In the genomic region with DNA sequence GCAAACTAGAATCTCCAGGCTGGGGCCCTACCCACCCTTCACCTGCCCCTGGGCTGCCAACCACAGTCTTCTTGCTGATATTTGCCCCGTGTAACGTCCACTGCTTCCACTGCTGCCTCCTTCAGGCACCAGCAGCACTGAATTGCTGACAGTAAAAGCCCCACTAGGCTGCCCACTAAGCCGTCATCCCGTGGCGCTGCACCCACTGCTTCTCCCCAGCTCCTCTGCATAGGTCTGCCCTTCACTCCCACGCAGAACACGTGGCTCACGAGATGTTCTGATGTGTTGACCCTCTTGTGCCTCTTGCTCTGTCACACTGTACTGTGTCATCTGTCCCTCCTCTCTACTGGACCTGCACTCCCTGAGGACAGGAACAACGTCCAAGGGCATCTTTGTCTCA, we compare ENCODE assay signal across 2 cellular contexts.
TF ChIP-seq lines count a peak whose summit lies in the region.

No MANE protein-coding gene starts in this region.

TF ChIP-seq in IMR-90, 13 proteins besides CTCF, POLR2A, EP300 and RAD21:
- TF ChIP-seq RFX5 (IDR thresholded peaks at IDR 0.05; ENCODE audit: low read depth, low read length) (no peak), FOS (IDR thresholded peaks at IDR 0.05; ENCODE audit: low read depth, low read length) (no peak), CHD1 (IDR thresholded peaks at IDR 0.05; ENCODE audit: low read depth, low read length) (no peak), BHLHE40 (IDR thresholded peaks at IDR 0.05; ENCODE audit: low read depth, low read length) (no peak), MXI1 (IDR thresholded peaks at IDR 0.05; ENCODE audit: borderline replicate concordance, low read depth, low read length) (no peak)

TF ChIP-seq in H1, 55 proteins besides CTCF, POLR2A, EP300 and RAD21:
- no peak for TF ChIP-seq GABPA (IDR thresholded peaks at IDR 0.05; ENCODE audit: borderline replicate concordance, insufficient read depth, low read length)
